ENCODE assay signal across 1 cellular context in the genomic region with DNA sequence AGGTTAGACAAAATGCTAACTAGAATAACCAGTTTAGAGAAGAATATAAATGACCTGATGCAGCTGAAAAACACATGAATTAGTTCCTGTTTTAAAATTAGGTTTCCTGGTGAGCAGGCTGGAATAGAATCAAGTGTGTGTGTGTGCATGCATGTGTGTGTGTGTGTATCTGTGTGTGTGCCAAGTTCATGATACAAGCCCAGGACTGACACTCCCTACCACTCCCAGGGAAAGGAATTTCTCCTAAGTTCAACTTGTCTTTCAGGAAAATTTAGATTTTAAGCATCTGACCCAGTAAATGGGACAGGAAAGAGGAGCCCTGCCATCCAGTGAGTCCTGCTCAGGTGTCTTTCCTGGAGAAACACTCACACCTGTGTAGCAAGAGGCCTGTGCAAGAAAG. TPM values are rescaled to one million over a fixed set of nuclear protein-coding genes. Genes with fewer than 3 reads are reported as not detected.
"Had no signal": no experiment of that assay in that cellular context is flagged by ENCODE, and none has a peak within 500 bp of the region (broad histone marks: within the 10 kb centered on the region; RNA-seq: fewer than 3 reads in every experiment).

No MANE protein-coding gene starts in this region.

RNA-seq across cellular contexts. Expression of a gene that starts 11.2 kb away (rescaled TPM):
- total RNA-seq: natural killer cell treated with Interleukin-12 subunit alpha and Interleukin-12 subunit beta and Interleukin-15 and Interleukin-18, amount 100 ng/mL, for 72 hours had no signal
